In genomic region chr1:181345146-181345545, GRCh38 we compare ENCODE assay signal across 23 cellular contexts.
"Had no signal": no experiment of that assay in that cellular context is flagged by ENCODE, and none has a peak within 500 bp of the region (broad histone marks: within the 10 kb centered on the region; RNA-seq: fewer than 3 reads in every experiment).

No MANE protein-coding gene starts in this region.

- ATAC-seq: activated CD8-positive, alpha-beta T cell treated with anti-CD3 and anti-CD28 coated beads, Interleukin-2, amount 10 ng/mL, durations not matched to agents 7 days and 5 days; activated T-cell treated with anti-CD3 and anti-CD28 coated beads, Interleukin-2, amount 50 U/mL, for 72 hours; PC-3; T-helper 17 cell had no signal

- H3K36me3 Mint-ChIP-seq: activated naive CD4-positive, alpha-beta T cell treated with anti-CD3 and anti-CD28 coated beads, Interleukin-2, amount 10 ng/mL, durations not matched to agents 7 days and 5 days; activated naive CD8-positive, alpha-beta T cell treated with anti-CD3 and anti-CD28 coated beads for 36 hours; WTC11 had no signal

- H3K27ac Mint-ChIP-seq: activated CD8-positive, alpha-beta T cell treated with anti-CD3 and anti-CD28 coated beads, Interleukin-2, amount 10 ng/mL, durations not matched to agents 7 days and 5 days; activated naive CD4-positive, alpha-beta T cell treated with anti-CD3 and anti-CD28 coated beads, Interleukin-2, amount 10 ng/mL, durations not matched to agents 7 days and 5 days; activated naive CD8-positive, alpha-beta T cell treated with anti-CD3 and anti-CD28 coated beads for 36 hours; activated T-cell treated with anti-CD3 and anti-CD28 coated beads, Interleukin-2, amount 50 U/mL, for 72 hours; activated T-helper 2 cell treated with anti-CD3 and anti-CD28 coated beads, Interferon-gamma antibody, Interleukin-2, Interleukin-4, amounts not matched to agents 10 μg/mL and 5 μg/mL and 100 μg/mL, durations not matched to agents 14 hours and 24 hours and 36 hours; T-helper 17 cell; WTC11 had no signal

- H3K9me3 Mint-ChIP-seq: activated naive CD4-positive, alpha-beta T cell treated with anti-CD3 and anti-CD28 coated beads, Interleukin-2, amount 10 ng/mL, durations not matched to agents 7 days and 5 days; activated naive CD8-positive, alpha-beta T cell treated with anti-CD3 and anti-CD28 coated beads for 36 hours; activated T-cell treated with anti-CD3 and anti-CD28 coated beads, Interleukin-2, amount 50 U/mL, for 72 hours; activated T-helper 2 cell treated with anti-CD3 and anti-CD28 coated beads, Interferon-gamma antibody, Interleukin-2, Interleukin-4, amounts not matched to agents 10 μg/mL and 5 μg/mL and 100 μg/mL, durations not matched to agents 14 hours and 24 hours and 36 hours; WTC11 had no signal

- H3K27me3 Mint-ChIP-seq: activated naive CD8-positive, alpha-beta T cell treated with anti-CD3 and anti-CD28 coated beads for 36 hours had no signal

- DNase-seq: activated CD4-positive, alpha-beta T cell treated with anti-CD3 and anti-CD28 coated beads for 48 hours; activated CD4-positive, alpha-beta T cell treated with anti-CD3 and anti-CD28 coated beads, Interleukin-2, amount 50 U/mL, for 4 hours; activated CD4-positive, CD25-positive, alpha-beta regulatory T cell treated with anti-CD3 and anti-CD28 coated beads, Interleukin-2, amount 50 U/mL, for 72 hours; activated CD8-positive, alpha-beta T cell treated with anti-CD3 and anti-CD28 coated beads, Interleukin-2, amount 10 ng/mL, durations not matched to agents 7 days and 5 days; activated gamma-delta T cell treated with Interleukin-2 at 50 U/mL for 16 hours; activated naive CD4-positive, alpha-beta T cell treated with anti-CD3 and anti-CD28 coated beads, Interleukin-2, amount 10 ng/mL, durations not matched to agents 7 days and 5 days; activated naive CD8-positive, alpha-beta T cell treated with anti-CD3 and anti-CD28 coated beads for 36 hours; activated T-cell treated with anti-CD3 and anti-CD28 coated beads, Interleukin-2, amount 50 U/mL, for 72 hours; cerebellar nuclear complex; Kasumi-1; KBM-7; NCI-H1105 treated with DMSO at 0.1 percent for 48 hours; NCI-H1436 treated with DMSO at 0.1 percent for 48 hours; NCI-H187 treated with DMSO at 0.1 percent for 48 hours; NCI-H2081 treated with DMSO at 0.1 percent for 48 hours; NCI-H2171 treated with DMSO at 0.1 percent for 48 hours; NCI-H510A treated with DMSO at 0.1 percent for 48 hours; PC-3; SHP77 treated with DMSO at 0.1 percent for 48 hours; T-helper 17 cell; T-helper 9 cell had no signal

- H3K4me3 Mint-ChIP-seq: activated CD8-positive, alpha-beta T cell treated with anti-CD3 and anti-CD28 coated beads, Interleukin-2, amount 10 ng/mL, durations not matched to agents 7 days and 5 days; activated naive CD4-positive, alpha-beta T cell treated with anti-CD3 and anti-CD28 coated beads, Interleukin-2, amount 10 ng/mL, durations not matched to agents 7 days and 5 days; activated naive CD8-positive, alpha-beta T cell treated with anti-CD3 and anti-CD28 coated beads for 36 hours; activated T-cell treated with anti-CD3 and anti-CD28 coated beads, Interleukin-2, amount 50 U/mL, for 72 hours; T-helper 17 cell; WTC11 had no signal
